ENCODE assay signal across 9 cellular contexts in the genomic region with DNA sequence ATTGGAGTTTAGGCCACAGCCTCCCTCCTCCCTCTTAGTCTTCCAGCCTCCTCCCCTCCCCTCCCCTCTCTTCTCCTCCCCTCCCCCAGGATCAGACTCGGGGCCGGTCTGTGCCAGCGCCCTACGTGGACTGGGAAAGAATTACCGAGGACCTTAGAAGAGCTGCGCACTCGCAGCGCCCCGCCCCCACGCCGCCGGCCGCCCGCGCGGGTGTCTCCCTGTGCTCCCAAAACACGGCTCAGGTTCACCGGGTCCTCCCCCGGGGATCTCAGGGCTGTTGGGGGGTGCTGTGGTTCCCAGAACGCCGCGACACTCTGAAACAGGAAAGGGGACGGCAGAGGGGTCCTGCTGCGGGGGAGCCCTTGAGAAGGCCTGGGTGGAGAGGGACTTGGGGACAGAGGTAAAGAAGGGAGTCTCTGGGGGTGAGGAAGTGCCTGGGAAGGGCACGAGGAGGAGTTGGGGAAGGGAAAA.
DNase-seq lines count a peak whose midpoint lies in the region; ATAC-seq, FAIRE-seq and TF ChIP-seq lines count a peak whose summit lies in the region.
"Had no signal": no experiment of that assay in that cellular context is flagged by ENCODE, and none has a peak within 500 bp of the region (broad histone marks: within the 10 kb centered on the region; RNA-seq: fewer than 3 reads in every experiment).

No MANE protein-coding gene starts in this region.

- no peak for FAIRE-seq in H1 (lab: Jason Lieb, UNC)
- FAIRE-seq: G401.6 had no signal

- CTCF ChIA-PET in MCF 10A (lab: Yijun Ruan, JAX) (no interaction called here), mammary epithelial cell (lab: Charles Lee; ENCODE audit: low non-redundant PET) (no interaction called here), H1 (lab: Charles Lee; ENCODE audit: partially characterized antibody) (no interaction called here)
- CTCF ChIA-PET in activated CD8-positive, alpha-beta T cell treated with anti-CD3 and anti-CD28 coated beads, Interleukin-2, amount 10 ng/mL, durations not matched to agents 7 days and 5 days (lab: Charles Lee), result no interaction called here

- intact Hi-C loops in MCF 10A (cut with micrococcal nuclease), result loop anchor here (1.0 kb wide), 1 partner anchor 121 kb away; no protein-coding TSS in a partner anchor
- intact Hi-C loops in mammary epithelial cell (cut with micrococcal nuclease), result no loop called here
- intact Hi-C loops in lower lobe of right lung (cut with DNase I), result no loop called here

- H3K4me3 Mint-ChIP-seq in MCF 10A (ENCODE audit: unreplicated experiment), result no peak overlapping the region
- H3K4me3 Mint-ChIP-seq in activated CD8-positive, alpha-beta T cell treated with anti-CD3 and anti-CD28 coated beads, Interleukin-2, amount 10 ng/mL, durations not matched to agents 7 days and 5 days, result peak overlapping the region; percentile 40
- H3K4me3 Mint-ChIP-seq in stimulated activated effector memory CD8-positive, alpha-beta T cell treated with anti-CD3 and anti-CD28 coated beads, Interleukin-12 subunit alpha, Interleukin-12 subunit beta, amount 100 ng/mL, for 72 hours, result peak overlapping the region; percentile 58

- no peak overlapping the region for H3K56ac ChIP-seq in H1 (replicated peaks; ENCODE audit: insufficient read length, low read depth, low read length)

- H3K4me2 ChIP-seq in mammary epithelial cell (ENCODE audit: insufficient read depth, low read depth, low read length) (no peak overlapping the region), H1 (ENCODE audit: insufficient read depth in 1 of 2, low read depth in 2 of 2, low read length in 2 of 2) (peak overlapping the region; percentile 69 to 85)

- no peak overlapping the region for H3K23ac ChIP-seq in H1 (ENCODE audit: insufficient read length)

- ATAC-seq in activated CD8-positive, alpha-beta T cell treated with anti-CD3 and anti-CD28 coated beads, Interleukin-2, amount 10 ng/mL, durations not matched to agents 7 days and 5 days, result peak; percentile 57
- peak; percentile 91 to 93 for ATAC-seq in lower lobe of right lung
- peak; percentile 70 for ATAC-seq in stimulated activated effector memory CD8-positive, alpha-beta T cell treated with anti-CD3 and anti-CD28 coated beads, Interleukin-12 subunit alpha, Interleukin-12 subunit beta, amount 100 ng/mL, for 72 hours
- no peak for ATAC-seq in HG03097 (IDR thresholded peaks at IDR 0.05; ENCODE audit: low FRiP score, unreplicated experiment)

- TF ChIP-seq POLR2A in H1 (IDR thresholded peaks at IDR 0.05; ENCODE audit: control extremely low read depth in 1 of 2, low read depth in 2 of 2, low read length in 2 of 2), result no peak

- H3K36me3 ChIP-seq in mammary epithelial cell (ENCODE audit: insufficient read depth, low read length) (no peaks in the 10 kb centered on the region), H1 (ENCODE audit: control insufficient read depth in 2 of 4, insufficient read depth in 4 of 4, low read length in 3 of 4) (no peaks in the 10 kb centered on the region), lower lobe of right lung (no peaks in the 10 kb centered on the region)

- no peak overlapping the region for H4K8ac ChIP-seq in H1 (ENCODE audit: extremely low read depth, insufficient read depth, low read length)

- no peak overlapping the region for H3K27ac Mint-ChIP-seq in MCF 10A (ENCODE audit: low read depth, unreplicated experiment)
- peak overlapping the region; percentile 77 for H3K27ac Mint-ChIP-seq in activated CD8-positive, alpha-beta T cell treated with anti-CD3 and anti-CD28 coated beads, Interleukin-2, amount 10 ng/mL, durations not matched to agents 7 days and 5 days
- H3K27ac Mint-ChIP-seq in stimulated activated effector memory CD8-positive, alpha-beta T cell treated with anti-CD3 and anti-CD28 coated beads, Interleukin-12 subunit alpha, Interleukin-12 subunit beta, amount 100 ng/mL, for 72 hours, result peak overlapping the region; percentile 34

- no peak overlapping the region for H2AK5ac ChIP-seq in H1 (ENCODE audit: low read depth, low read length)

- peaks cover 5% of the 10 kb centered on the region for H3K4me1 Mint-ChIP-seq in MCF 10A (ENCODE audit: insufficient read depth, unreplicated experiment)
- H3K4me1 Mint-ChIP-seq in activated CD8-positive, alpha-beta T cell treated with anti-CD3 and anti-CD28 coated beads, Interleukin-2, amount 10 ng/mL, durations not matched to agents 7 days and 5 days (ENCODE audit: low read depth), result peaks cover 33% of the 10 kb centered on the region
- peaks cover 31% of the 10 kb centered on the region for H3K4me1 Mint-ChIP-seq in stimulated activated effector memory CD8-positive, alpha-beta T cell treated with anti-CD3 and anti-CD28 coated beads, Interleukin-12 subunit alpha, Interleukin-12 subunit beta, amount 100 ng/mL, for 72 hours

- no peaks in the 10 kb centered on the region for H3K9me3 Mint-ChIP-seq in MCF 10A (ENCODE audit: unreplicated experiment)
- H3K9me3 Mint-ChIP-seq in activated CD8-positive, alpha-beta T cell treated with anti-CD3 and anti-CD28 coated beads, Interleukin-2, amount 10 ng/mL, durations not matched to agents 7 days and 5 days (ENCODE audit: insufficient read depth), result no peaks in the 10 kb centered on the region
- no peaks in the 10 kb centered on the region for H3K9me3 Mint-ChIP-seq in stimulated activated effector memory CD8-positive, alpha-beta T cell treated with anti-CD3 and anti-CD28 coated beads, Interleukin-12 subunit alpha, Interleukin-12 subunit beta, amount 100 ng/mL, for 72 hours

- H2BK12ac ChIP-seq in H1 (ENCODE audit: low read depth, low read length), result no peak overlapping the region

- H3K36me3 Mint-ChIP-seq in MCF 10A (ENCODE audit: insufficient read depth, unreplicated experiment), result no peaks in the 10 kb centered on the region
- no peaks in the 10 kb centered on the region for H3K36me3 Mint-ChIP-seq in activated CD8-positive, alpha-beta T cell treated with anti-CD3 and anti-CD28 coated beads, Interleukin-2, amount 10 ng/mL, durations not matched to agents 7 days and 5 days (ENCODE audit: low read depth)
- no peaks in the 10 kb centered on the region for H3K36me3 Mint-ChIP-seq in stimulated activated effector memory CD8-positive, alpha-beta T cell treated with anti-CD3 and anti-CD28 coated beads, Interleukin-12 subunit alpha, Interleukin-12 subunit beta, amount 100 ng/mL, for 72 hours

- 0 out of 2 replicates have a peak overlapping the region, but pooled peaks have one; percentile 35 for H2BK5ac ChIP-seq in H1 (ENCODE audit: low read depth, low read length)

- H3K4me3 ChIP-seq in mammary epithelial cell (replicated peaks in 1 of 3; ENCODE audit: insufficient read depth in 1 of 3, low read depth in 2 of 3, low read length in 3 of 3) (no peak overlapping the region), H1 (ENCODE audit: extremely low read depth in 1 of 4, insufficient read depth in 2 of 4, low read depth in 3 of 4, low read length in 4 of 4) (peak overlapping the region; percentile 17 to 75 (median 44); a peak in 7 of 8 replicates), lower lobe of right lung (no peak overlapping the region)

- no peaks in the 10 kb centered on the region for H3K79me2 ChIP-seq in mammary epithelial cell (ENCODE audit: insufficient read depth, low read length)
- H3K79me2 ChIP-seq in H1 (ENCODE audit: control insufficient read depth in 1 of 2, insufficient read depth in 2 of 2, low read length in 2 of 2), result no peaks in the 10 kb centered on the region

- H2BK15ac ChIP-seq in H1 (ENCODE audit: low read length), result no peak overlapping the region

- no peak overlapping the region for H3K4ac ChIP-seq in H1 (replicated peaks; ENCODE audit: insufficient read length, low read depth, low read length)

- DNase-seq in MCF 10A (ENCODE audit: unreplicated experiment) (peak; percentile 77), mammary epithelial cell (no peak), NCI-H526 (lab: John Stamatoyannopoulos, UW) (peak; percentile 75 to 95), H1 (ENCODE audit: low read depth in 1 of 2, low spot score in 2 of 2) (peak; percentile 46 to 77), lower lobe of right lung (peak; percentile 77)
- DNase-seq in activated CD8-positive, alpha-beta T cell treated with anti-CD3 and anti-CD28 coated beads, Interleukin-2, amount 10 ng/mL, durations not matched to agents 7 days and 5 days, result peak; percentile 60
- peak; percentile 29 to 71 for DNase-seq in stimulated activated effector memory CD8-positive, alpha-beta T cell treated with anti-CD3 and anti-CD28 coated beads, Interleukin-12 subunit alpha, Interleukin-12 subunit beta, amount 100 ng/mL, for 72 hours (ENCODE audit: low spot score in 2 of 2)

- H2BK20ac ChIP-seq in H1 (ENCODE audit: low read length), result no peak overlapping the region

- H3K14ac ChIP-seq in H1 (ENCODE audit: insufficient read length), result no peak overlapping the region

- H3K23me2 ChIP-seq in H1 (ENCODE audit: low read depth, low read length), result peaks cover 2% of the 10 kb centered on the region; the same call in 1 of the 2 replicates

- H3K79me1 ChIP-seq in H1 (ENCODE audit: low read depth, low read length), result no peaks in the 10 kb centered on the region

- no peak overlapping the region for H4K91ac ChIP-seq in H1 (replicated peaks; ENCODE audit: insufficient read length, low read length)

- H4K20me1 ChIP-seq in mammary epithelial cell (ENCODE audit: insufficient read depth, low read length), result no peaks in the 10 kb centered on the region
- no peaks in the 10 kb centered on the region for H4K20me1 ChIP-seq in H1 (replicated peaks in 1 of 2; ENCODE audit: control insufficient read depth in 1 of 2, insufficient read depth in 2 of 2, low read length in 2 of 2)

- H3K9ac ChIP-seq in mammary epithelial cell (ENCODE audit: insufficient read depth, low read length), result no peak overlapping the region
- peak overlapping the region in 2 of 4 experiments; percentile 34 to 58; a peak in 3 of 7 replicates for H3K9ac ChIP-seq in H1 (replicated peaks in 1 of 4; ENCODE audit: extremely low read depth in 1 of 4, low read depth in 3 of 4, low read length in 3 of 4)

- H3K27me3 Mint-ChIP-seq in MCF 10A (ENCODE audit: insufficient read depth, unreplicated experiment), result no peaks in the 10 kb centered on the region
- no peaks in the 10 kb centered on the region for H3K27me3 Mint-ChIP-seq in activated CD8-positive, alpha-beta T cell treated with anti-CD3 and anti-CD28 coated beads, Interleukin-2, amount 10 ng/mL, durations not matched to agents 7 days and 5 days (ENCODE audit: low read depth)

- H3K4me1 ChIP-seq in mammary epithelial cell (ENCODE audit: insufficient read depth, low read length) (no peaks in the 10 kb centered on the region), H1 (replicated peaks in 1 of 4; ENCODE audit: control insufficient read depth in 3 of 4, insufficient read depth in 4 of 4, low read length in 3 of 4) (peaks cover 0 to 9% (median 2%) of the 10 kb centered on the region in 4 experiments; a peak in 4 of 7 replicates), lower lobe of right lung (peaks cover 20% of the 10 kb centered on the region)

- TF ChIP-seq RAD21 in H1 (IDR thresholded peaks at IDR 0.05 in 1 of 2, conservative IDR thresholded peaks at IDR 0.05 in 1 of 2; ENCODE audit: low read depth in 2 of 2, low read length in 2 of 2), result peak; percentile 13 to 26; a peak in 3 of 4 replicates

- H2AFZ ChIP-seq in mammary epithelial cell (ENCODE audit: low read depth, low read length) (no peak overlapping the region), H1 (ENCODE audit: low read length) (no peak overlapping the region; the same call in 1 of the 2 replicates)

- 0% methylated on average over 1 of the region's 25 CpGs for WGBS in mammary epithelial cell (ENCODE audit: low coverage, missing lambda C conversion rate)
- no CpG with 5 or more reads among the region's 25 CpGs for WGBS in H1 (ENCODE audit: extremely low coverage in 1 of 2, insufficient coverage in 1 of 2, insufficient read length in 1 of 2, insufficient replicate concordance in 2 of 2, low coverage in 1 of 2, low lambda C conversion rate in 2 of 2, missing lambda C conversion rate in 1 of 2), 2 experiments

- TF ChIP-seq CTCF in MCF 10A (IDR thresholded peaks at IDR 0.05; ENCODE audit: unreplicated experiment), result no peak
- TF ChIP-seq CTCF in mammary epithelial cell (conservative IDR thresholded peaks at IDR 0.05 in 1 of 2, IDR thresholded peaks at IDR 0.05 in 1 of 2; ENCODE audit: extremely low read depth in 1 of 2, insufficient read depth in 1 of 2, low read depth in 1 of 2, low read length in 2 of 2), result no peak
- TF ChIP-seq CTCF in H1 (IDR thresholded peaks at IDR 0.05; ENCODE audit: control extremely low read depth in 1 of 3, insufficient read depth in 1 of 3, low read depth in 1 of 3, low read length in 3 of 3), result no peak
- no peak for TF ChIP-seq CTCF in lower lobe of right lung (IDR thresholded peaks at IDR 0.05)

- no peak overlapping the region for H3K27ac ChIP-seq in mammary epithelial cell (ENCODE audit: insufficient read depth, low read depth, low read length)
- no peak overlapping the region for H3K27ac ChIP-seq in H1 (ENCODE audit: low read depth, low read length)
- H3K27ac ChIP-seq in lower lobe of right lung, result no peak overlapping the region

- peak; percentile 6 to 51; a peak in 2 of 3 replicates for TF ChIP-seq EP300 in H1 (IDR thresholded peaks at IDR 0.05; ENCODE audit: borderline replicate concordance in 1 of 2, low read depth in 2 of 2, low read length in 2 of 2)

- no peak overlapping the region for H2BK120ac ChIP-seq in H1 (replicated peaks; ENCODE audit: low read depth, low read length)

- no peak overlapping the region for H3K18ac ChIP-seq in H1 (ENCODE audit: extremely low read depth, low read length)

- H3K9me3 ChIP-seq in mammary epithelial cell (replicated peaks; ENCODE audit: insufficient read depth, low read length), result no peaks in the 10 kb centered on the region
- no peaks in the 10 kb centered on the region for H3K9me3 ChIP-seq in H1 (ENCODE audit: insufficient read depth in 2 of 2, low read depth in 1 of 2, low read length in 1 of 2)
- H3K9me3 ChIP-seq in lower lobe of right lung, result no peaks in the 10 kb centered on the region

- in situ Hi-C loops in mammary epithelial cell (cut with MboI; ENCODE audit: low sequenced_read_pairs in 2 of 2), result no loop called here

- BruUV-seq in MCF 10A (replicated peaks; lab: Mats Ljungman, UMichigan) (no TSS peak), mammary epithelial cell (replicated peaks; lab: Mats Ljungman, UMichigan) (no TSS peak)

- POLR2A ChIA-PET in MCF 10A (lab: Yijun Ruan, JAX), result no interaction called here
- POLR2A ChIA-PET in activated CD8-positive, alpha-beta T cell treated with anti-CD3 and anti-CD28 coated beads, Interleukin-2, amount 10 ng/mL, durations not matched to agents 7 days and 5 days (lab: Charles Lee), result no interaction called here
- POLR2A ChIA-PET in H1 (lab: Charles Lee; ENCODE audit: partially characterized antibody), result interaction anchor here (1.0 to 1.9 kb wide), 2 partner anchors 118 to 121 kb away, joined by 4 to 11 read pairs; no protein-coding TSS in a partner anchor

- no peak overlapping the region for H4K5ac ChIP-seq in H1 (ENCODE audit: insufficient read length, low read depth, low read length)

- dilution Hi-C loops in mammary epithelial cell (cut with HindIII; ENCODE audit: low sequenced_read_pairs), result no loop called here

- H3K27me3 ChIP-seq in mammary epithelial cell (ENCODE audit: insufficient read depth, low read length) (no peaks in the 10 kb centered on the region), H1 (replicated peaks in 1 of 4; ENCODE audit: control insufficient read depth in 3 of 4, extremely low read depth in 1 of 4, insufficient read depth in 3 of 4, low read length in 3 of 4) (no peaks in the 10 kb centered on the region), lower lobe of right lung (ENCODE audit: low read depth) (no peaks in the 10 kb centered on the region)

Comparison
In these comparisons a context has a peak if more than half of its experiments do, and no peak if none do; other contexts are left out.
1. H3K4me3 ChIP-seq: peak in H1 (4 of 4); none in mammary epithelial cell (0 of 3) and lower lobe of right lung (single experiment).